23 cellular contexts compared by ENCODE assay signal in the genomic region with DNA sequence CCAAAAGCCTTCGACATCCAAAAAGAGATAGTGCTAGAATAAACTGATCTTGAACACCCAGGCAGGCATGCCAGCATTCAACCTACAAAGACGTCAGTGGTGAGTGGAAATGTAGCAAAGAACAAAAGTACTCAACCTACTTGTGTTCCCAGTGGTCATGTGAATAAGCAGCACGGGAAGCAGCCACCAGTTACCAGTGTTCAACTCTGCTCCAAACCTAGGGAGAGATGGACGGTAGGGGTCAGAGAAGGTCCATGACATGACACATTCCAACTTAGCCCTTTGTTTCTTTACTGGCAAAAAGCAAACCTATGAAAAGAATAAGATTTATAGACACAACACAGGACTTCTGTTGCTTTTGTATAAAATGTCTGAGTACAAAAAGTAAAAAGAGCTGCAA.
DNase-seq lines count a peak whose midpoint lies in the region; ATAC-seq and TF ChIP-seq lines count a peak whose summit lies in the region.
"Had no signal": no experiment of that assay in that cellular context is flagged by ENCODE, and none has a peak within 500 bp of the region (broad histone marks: within the 10 kb centered on the region; RNA-seq: fewer than 3 reads in every experiment).

No MANE protein-coding gene starts in this region.

- H3K27me3 ChIP-seq in Panc1 (ENCODE audit: control insufficient read depth, insufficient read depth, low read length) (no peaks in the 10 kb centered on the region), gastroesophageal sphincter (no peaks in the 10 kb centered on the region), brain microvascular endothelial cell (replicated peaks) (no peaks in the 10 kb centered on the region)
- H3K27me3 ChIP-seq: esophagus squamous epithelium, ovary had no signal

- no TSS peak for BruUV-seq in Panc1 (replicated peaks; lab: Mats Ljungman, UMichigan)

- POLR2A ChIA-PET in Panc1 (lab: Charles Lee), result no interaction called here

- DNase-seq in HT-29 (ENCODE audit: low spot score), result peak; percentile 12
- no peak for DNase-seq in Panc1 (ENCODE audit: low read depth, low spot score)
- DNase-seq in pons (ENCODE audit: low spot score), result peak; percentile 42
- DNase-seq in NCI-H2029 (lab: John Stamatoyannopoulos, UW), result no peak
- no peak for DNase-seq in brain microvascular endothelial cell
- DNase-seq in NCI-H345 (lab: John Stamatoyannopoulos, UW), result no peak
- no peak for DNase-seq in SKM-1 treated with dmso at 0.1 percent for 144 hours (lab: John Stamatoyannopoulos, UW; ENCODE audit: unreplicated experiment)
- DNase-seq: activated CD4-positive, alpha-beta memory T cell treated with anti-CD3 and anti-CD28 coated beads for 36 hours; activated CD4-positive, CD25-positive, alpha-beta regulatory T cell; activated effector memory CD4-positive, alpha-beta T cell treated with anti-CD3 and anti-CD28 coated beads, Interleukin-2, amount 50 U/mL, for 16 hours; effector memory CD8-positive, alpha-beta T cell; esophagus squamous epithelium; GF-D8; glutamatergic neuron; naive B cell; NCI-H1092 treated with DMSO at 0.1 percent for 48 hours; NCI-H2107; NCI-H510A treated with DMSO at 0.1 percent for 48 hours; T1000 had no signal

- TF ChIP-seq EP300 in gastroesophageal sphincter (IDR thresholded peaks at IDR 0.05), result no peak

- H3K9me3 ChIP-seq in Panc1 (ENCODE audit: control insufficient read depth, insufficient read depth, low read depth, low read length) (no peaks in the 10 kb centered on the region), gastroesophageal sphincter (no peaks in the 10 kb centered on the region)
- H3K9me3 ChIP-seq: esophagus squamous epithelium, ovary had no signal

- H3K4me1 ChIP-seq in Panc1 (ENCODE audit: control insufficient read depth, insufficient read depth, low read length), result no peaks in the 10 kb centered on the region
- peaks cover 0 to 4% (median 0%) of the 10 kb centered on the region in 3 donors for H3K4me1 ChIP-seq in gastroesophageal sphincter
- H3K4me1 ChIP-seq: esophagus squamous epithelium had no signal

- 62% methylated on average over 3 of the region's 4 CpGs; no CpG with 5 or more reads in 1 of the 2 donors for WGBS in gastroesophageal sphincter (ENCODE audit: low coverage in 1 of 2), 2 donors

- TF ChIP-seq POLR2A in gastroesophageal sphincter (IDR thresholded peaks at IDR 0.05), result no peak

- CTCF ChIA-PET in Panc1 (lab: Charles Lee), result no interaction called here

- TF ChIP-seq CTCF in Panc1 (IDR thresholded peaks at IDR 0.05) (peak; percentile 15; the same call in 1 of the 2 replicates), gastroesophageal sphincter (IDR thresholded peaks at IDR 0.05) (peak in 1 of 4 experiments; percentile 27), brain microvascular endothelial cell (IDR thresholded peaks at IDR 0.05; ENCODE audit: low read depth, low read length, missing control alignments) (no peak)

- in situ Hi-C loops in Panc1 (cut with HindIII; ENCODE audit: low pct_unique_long_range_greater_than_20kb, low sequenced_read_pairs), result no loop called here
- in situ Hi-C loops in brain microvascular endothelial cell (cut with HindIII; ENCODE audit: low pct_ligation_motif_present, low sequenced_read_pairs), result no loop called here

- H3K27ac ChIP-seq in Panc1 (ENCODE audit: low read length) (no peak overlapping the region), gastroesophageal sphincter (no peak overlapping the region), brain microvascular endothelial cell (no peak overlapping the region)
- H3K27ac ChIP-seq: KMS-11, ovary had no signal

- H3K4me3 ChIP-seq in Panc1 (ENCODE audit: low read depth in 2 of 2, low read length in 2 of 2) (no peak overlapping the region), gastroesophageal sphincter (no peak overlapping the region), brain microvascular endothelial cell (ENCODE audit: low read depth, low read length) (no peak overlapping the region)
- H3K4me3 ChIP-seq: esophagus squamous epithelium, ovary had no signal

- intact Hi-C loops in Panc1 (cut with micrococcal nuclease; ENCODE audit: unreplicated experiment), result no loop called here

- ATAC-seq in Panc1 (no peak), gastroesophageal sphincter (peak; percentile 74)
- ATAC-seq: effector memory CD8-positive, alpha-beta T cell; HCT116 had no signal

- H3K36me3 ChIP-seq in Panc1 (ENCODE audit: control insufficient read depth, insufficient read depth, low read length) (no peaks in the 10 kb centered on the region), gastroesophageal sphincter (no peaks in the 10 kb centered on the region), brain microvascular endothelial cell (replicated peaks) (no peaks in the 10 kb centered on the region)
- H3K36me3 ChIP-seq: esophagus squamous epithelium, ovary had no signal

Comparison
In these comparisons a context has a peak if more than half of its experiments do, and no peak if none do; other contexts are left out.
1. DNase-seq: peak in HT-29 (single experiment) and pons (single experiment); none in Panc1 (single experiment), NCI-H2029 (single experiment), brain microvascular endothelial cell (single experiment), NCI-H345 (single experiment) and SKM-1 treated with dmso at 0.1 percent for 144 hours (single experiment).